1 cellular context compared by ENCODE assay signal in the genomic region with DNA sequence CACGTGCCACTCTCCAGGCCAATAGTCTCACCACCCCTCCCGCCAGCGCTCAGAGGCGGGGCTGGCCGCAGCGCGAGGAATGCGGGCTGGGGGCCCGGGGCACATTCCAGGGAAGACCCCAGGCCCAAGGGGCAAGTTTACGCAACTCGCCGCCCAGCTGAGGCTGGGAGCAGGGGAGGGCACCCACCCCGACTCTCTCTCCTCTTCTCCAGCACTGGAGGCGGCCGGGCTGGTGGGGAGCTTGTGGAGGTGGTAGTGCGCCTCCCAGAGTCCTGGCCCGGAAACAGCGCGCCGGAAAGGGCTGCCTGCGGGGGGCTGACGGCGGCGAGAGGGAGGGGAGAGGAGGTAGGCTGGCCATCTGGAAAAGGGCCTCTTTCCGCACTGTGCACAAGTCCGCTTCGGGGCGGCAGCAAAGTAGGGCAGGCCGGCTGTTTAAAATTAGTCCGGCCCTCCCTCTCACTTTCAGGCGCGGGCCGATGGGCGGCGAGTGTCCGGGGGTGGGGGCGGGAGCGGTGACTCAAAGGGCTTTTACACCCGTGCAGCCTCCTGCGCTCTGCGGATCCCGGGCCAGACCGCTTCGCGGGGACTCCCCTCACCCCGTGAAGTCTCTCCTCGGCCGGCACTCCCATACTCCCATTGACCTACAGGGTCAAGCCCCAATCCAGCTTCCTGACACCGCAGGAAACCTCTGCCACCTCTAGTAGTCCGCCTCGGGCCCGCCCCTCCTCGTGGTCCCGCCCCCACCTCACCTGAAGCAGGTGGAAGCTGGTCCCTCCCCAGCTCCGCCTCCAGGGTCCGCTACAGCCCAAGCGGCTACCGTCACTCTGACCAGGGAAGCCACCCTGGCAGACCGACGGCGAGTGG.
TF ChIP-seq lines count a peak whose summit lies in the region.

No MANE protein-coding gene starts in this region.

TF ChIP-seq in HepG2, 621 proteins besides CTCF, POLR2A, EP300 and RAD21 (continued from another document and continues in another):
- TF ChIP-seq, protein P1, sequence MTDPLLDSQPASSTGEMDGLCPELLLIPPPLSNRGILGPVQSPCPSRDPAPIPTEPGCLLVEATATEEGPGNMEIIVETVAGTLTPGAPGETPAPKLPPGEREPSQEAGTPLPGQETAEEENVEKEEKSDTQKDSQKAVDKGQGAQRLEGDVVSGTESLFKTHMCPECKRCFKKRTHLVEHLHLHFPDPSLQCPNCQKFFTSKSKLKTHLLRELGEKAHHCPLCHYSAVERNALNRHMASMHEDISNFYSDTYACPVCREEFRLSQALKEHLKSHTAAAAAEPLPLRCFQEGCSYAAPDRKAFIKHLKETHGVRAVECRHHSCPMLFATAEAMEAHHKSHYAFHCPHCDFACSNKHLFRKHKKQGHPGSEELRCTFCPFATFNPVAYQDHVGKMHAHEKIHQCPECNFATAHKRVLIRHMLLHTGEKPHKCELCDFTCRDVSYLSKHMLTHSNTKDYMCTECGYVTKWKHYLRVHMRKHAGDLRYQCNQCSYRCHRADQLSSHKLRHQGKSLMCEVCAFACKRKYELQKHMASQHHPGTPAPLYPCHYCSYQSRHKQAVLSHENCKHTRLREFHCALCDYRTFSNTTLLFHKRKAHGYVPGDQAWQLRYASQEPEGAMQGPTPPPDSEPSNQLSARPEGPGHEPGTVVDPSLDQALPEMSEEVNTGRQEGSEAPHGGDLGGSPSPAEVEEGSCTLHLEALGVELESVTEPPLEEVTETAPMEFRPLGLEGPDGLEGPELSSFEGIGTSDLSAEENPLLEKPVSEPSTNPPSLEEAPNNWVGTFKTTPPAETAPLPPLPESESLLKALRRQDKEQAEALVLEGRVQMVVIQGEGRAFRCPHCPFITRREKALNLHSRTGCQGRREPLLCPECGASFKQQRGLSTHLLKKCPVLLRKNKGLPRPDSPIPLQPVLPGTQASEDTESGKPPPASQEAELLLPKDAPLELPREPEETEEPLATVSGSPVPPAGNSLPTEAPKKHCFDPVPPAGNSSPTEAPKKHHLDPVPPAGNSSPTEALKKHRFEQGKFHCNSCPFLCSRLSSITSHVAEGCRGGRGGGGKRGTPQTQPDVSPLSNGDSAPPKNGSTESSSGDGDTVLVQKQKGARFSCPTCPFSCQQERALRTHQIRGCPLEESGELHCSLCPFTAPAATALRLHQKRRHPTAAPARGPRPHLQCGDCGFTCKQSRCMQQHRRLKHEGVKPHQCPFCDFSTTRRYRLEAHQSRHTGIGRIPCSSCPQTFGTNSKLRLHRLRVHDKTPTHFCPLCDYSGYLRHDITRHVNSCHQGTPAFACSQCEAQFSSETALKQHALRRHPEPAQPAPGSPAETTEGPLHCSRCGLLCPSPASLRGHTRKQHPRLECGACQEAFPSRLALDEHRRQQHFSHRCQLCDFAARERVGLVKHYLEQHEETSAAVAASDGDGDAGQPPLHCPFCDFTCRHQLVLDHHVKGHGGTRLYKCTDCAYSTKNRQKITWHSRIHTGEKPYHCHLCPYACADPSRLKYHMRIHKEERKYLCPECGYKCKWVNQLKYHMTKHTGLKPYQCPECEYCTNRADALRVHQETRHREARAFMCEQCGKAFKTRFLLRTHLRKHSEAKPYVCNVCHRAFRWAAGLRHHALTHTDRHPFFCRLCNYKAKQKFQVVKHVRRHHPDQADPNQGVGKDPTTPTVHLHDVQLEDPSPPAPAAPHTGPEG (CRISPR knock-in tag; IDR thresholded peaks at IDR 0.05) = peak; percentile 92
- peak; percentile 94 for TF ChIP-seq MYPOP (CRISPR knock-in tag; IDR thresholded peaks at IDR 0.05)
- peak; percentile 85; the same call in 1 of the 2 replicates for TF ChIP-seq SNAPC5 (CRISPR knock-in tag; IDR thresholded peaks at IDR 0.05; ENCODE audit: borderline replicate concordance)
- no peak; the same call in 1 of the 2 replicates for TF ChIP-seq NCOR1 (IDR thresholded peaks at IDR 0.05; ENCODE audit: borderline replicate concordance, low read length)
- peak; percentile 92 for TF ChIP-seq HNF4A (CRISPR knock-in tag; IDR thresholded peaks at IDR 0.05)
- TF ChIP-seq ZFP37 (CRISPR knock-in tag; IDR thresholded peaks at IDR 0.05; ENCODE audit: borderline replicate concordance) = 0 out of 2 replicates have a peak, but pooled peaks have one; percentile 40
- no peak for TF ChIP-seq ZFAT (CRISPR knock-in tag; conservative IDR thresholded peaks at IDR 0.05)
- TF ChIP-seq SYNCRIP (IDR thresholded peaks at IDR 0.05; ENCODE audit: insufficient read depth, low read depth, low read length) = no peak
- peak; percentile 70; the same call in 1 of the 2 replicates for TF ChIP-seq RNF2 (conservative IDR thresholded peaks at IDR 0.05; ENCODE audit: low read depth)
- TF ChIP-seq PPARG (CRISPR knock-in tag; conservative IDR thresholded peaks at IDR 0.05) = peak; percentile 81
- peak; percentile 92 for TF ChIP-seq MED13 (CRISPR knock-in tag; IDR thresholded peaks at IDR 0.05)
- TF ChIP-seq ZNF263 (CRISPR knock-in tag; IDR thresholded peaks at IDR 0.05) = peak; percentile 46
- no peak for TF ChIP-seq RFX3 (CRISPR knock-in tag; IDR thresholded peaks at IDR 0.05)
- TF ChIP-seq U2AF1 (optimal IDR thresholded peaks at IDR 0.05; ENCODE audit: low read depth, low read length) = peak; percentile 84
- TF ChIP-seq MXD3 (CRISPR knock-in tag; IDR thresholded peaks at IDR 0.05) = peak; percentile 81
- TF ChIP-seq TARDBP (CRISPR knock-in tag; IDR thresholded peaks at IDR 0.05) = peak; percentile 99
- peak; percentile 94 for TF ChIP-seq SNAI1 (CRISPR knock-in tag; IDR thresholded peaks at IDR 0.05; ENCODE audit: borderline replicate concordance)
- no peak for TF ChIP-seq HOXA7 (CRISPR knock-in tag; IDR thresholded peaks at IDR 0.05)
- TF ChIP-seq ZNF407 (CRISPR knock-in tag; IDR thresholded peaks at IDR 0.05; ENCODE audit: not compliant biosample characterization) = peak; percentile 91
- TF ChIP-seq ATAD3A (CRISPR knock-in tag; IDR thresholded peaks at IDR 0.05) = no peak
- no peak for TF ChIP-seq ZNF850 (CRISPR knock-in tag; conservative IDR thresholded peaks at IDR 0.05)
- peak; percentile 80; the same call in 1 of the 2 replicates for TF ChIP-seq ZBTB25 (CRISPR knock-in tag; IDR thresholded peaks at IDR 0.05)
- TF ChIP-seq CHD4 (IDR thresholded peaks at IDR 0.05; ENCODE audit: borderline replicate concordance, low read length) = no peak
- peak; percentile 92; the same call in 1 of the 2 replicates for TF ChIP-seq ZNF839 (CRISPR knock-in tag; IDR thresholded peaks at IDR 0.05; ENCODE audit: borderline replicate concordance)
- TF ChIP-seq GATA4 (IDR thresholded peaks at IDR 0.05; ENCODE audit: borderline replicate concordance, low read depth) = 0 out of 2 replicates have a peak, but pooled peaks have one; percentile 57
- TF ChIP-seq, protein P2, sequence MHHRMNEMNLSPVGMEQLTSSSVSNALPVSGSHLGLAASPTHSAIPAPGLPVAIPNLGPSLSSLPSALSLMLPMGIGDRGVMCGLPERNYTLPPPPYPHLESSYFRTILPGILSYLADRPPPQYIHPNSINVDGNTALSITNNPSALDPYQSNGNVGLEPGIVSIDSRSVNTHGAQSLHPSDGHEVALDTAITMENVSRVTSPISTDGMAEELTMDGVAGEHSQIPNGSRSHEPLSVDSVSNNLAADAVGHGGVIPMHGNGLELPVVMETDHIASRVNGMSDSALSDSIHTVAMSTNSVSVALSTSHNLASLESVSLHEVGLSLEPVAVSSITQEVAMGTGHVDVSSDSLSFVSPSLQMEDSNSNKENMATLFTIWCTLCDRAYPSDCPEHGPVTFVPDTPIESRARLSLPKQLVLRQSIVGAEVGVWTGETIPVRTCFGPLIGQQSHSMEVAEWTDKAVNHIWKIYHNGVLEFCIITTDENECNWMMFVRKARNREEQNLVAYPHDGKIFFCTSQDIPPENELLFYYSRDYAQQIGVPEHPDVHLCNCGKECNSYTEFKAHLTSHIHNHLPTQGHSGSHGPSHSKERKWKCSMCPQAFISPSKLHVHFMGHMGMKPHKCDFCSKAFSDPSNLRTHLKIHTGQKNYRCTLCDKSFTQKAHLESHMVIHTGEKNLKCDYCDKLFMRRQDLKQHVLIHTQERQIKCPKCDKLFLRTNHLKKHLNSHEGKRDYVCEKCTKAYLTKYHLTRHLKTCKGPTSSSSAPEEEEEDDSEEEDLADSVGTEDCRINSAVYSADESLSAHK (CRISPR knock-in tag; IDR thresholded peaks at IDR 0.05; ENCODE audit: borderline replicate concordance) = peak; percentile 85; the same call in 1 of the 2 replicates
- TF ChIP-seq ZMYM2 (CRISPR knock-in tag; IDR thresholded peaks at IDR 0.05) = peak; percentile 66
- TF ChIP-seq ZNF75D (CRISPR knock-in tag; IDR thresholded peaks at IDR 0.05; ENCODE audit: borderline replicate concordance) = no peak
- TF ChIP-seq SRSF9 (IDR thresholded peaks at IDR 0.05; ENCODE audit: borderline replicate concordance, insufficient read depth, low read depth, low read length, poor library complexity, severe bottlenecking) = no peak
- peak; percentile 90 for TF ChIP-seq ATF7-NPFF (CRISPR knock-in tag; IDR thresholded peaks at IDR 0.05; ENCODE audit: low read depth)
- TF ChIP-seq, protein P3, sequence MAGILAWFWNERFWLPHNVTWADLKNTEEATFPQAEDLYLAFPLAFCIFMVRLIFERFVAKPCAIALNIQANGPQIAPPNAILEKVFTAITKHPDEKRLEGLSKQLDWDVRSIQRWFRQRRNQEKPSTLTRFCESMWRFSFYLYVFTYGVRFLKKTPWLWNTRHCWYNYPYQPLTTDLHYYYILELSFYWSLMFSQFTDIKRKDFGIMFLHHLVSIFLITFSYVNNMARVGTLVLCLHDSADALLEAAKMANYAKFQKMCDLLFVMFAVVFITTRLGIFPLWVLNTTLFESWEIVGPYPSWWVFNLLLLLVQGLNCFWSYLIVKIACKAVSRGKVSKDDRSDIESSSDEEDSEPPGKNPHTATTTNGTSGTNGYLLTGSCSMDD (CRISPR knock-in tag; IDR thresholded peaks at IDR 0.05) = no peak
- TF ChIP-seq ZNF430 (CRISPR knock-in tag; IDR thresholded peaks at IDR 0.05) = peak; percentile 95
- TF ChIP-seq ISX (CRISPR knock-in tag; conservative IDR thresholded peaks at IDR 0.05) = no peak
